In genomic region chr16:19882641-19883040, GRCh38 we compare ENCODE assay signal across 9 cellular contexts. TPM values are rescaled to one million over a fixed set of nuclear protein-coding genes. Genes with fewer than 3 reads are reported as not detected.
DNase-seq lines count a peak whose midpoint lies in the region; ATAC-seq and TF ChIP-seq lines count a peak whose summit lies in the region.
"Had no signal": no experiment of that assay in that cellular context is flagged by ENCODE, and none has a peak within 500 bp of the region (broad histone marks: within the 10 kb centered on the region; RNA-seq: fewer than 3 reads in every experiment).

No MANE protein-coding gene starts in this region.

- POLR2A ChIA-PET in activated B cell treated with CpG ODN at 0.5 μM for 24 hours (lab: Charles Lee), result no interaction called here

- in situ Hi-C loops in gastrocnemius medialis (cut with MboI; ENCODE audit: low sequenced_read_pairs in 4 of 4), result loop anchor here in 2 of 4 donors (10.0 to 25.0 kb wide), 3 partner anchors 78 to 195 kb away; no protein-coding TSS in a partner anchor

- H3K4me1 Mint-ChIP-seq in GM23338 (peaks cover 38% of the 10 kb centered on the region), activated B cell treated with CpG ODN at 0.5 μM for 24 hours (peaks cover 27% of the 10 kb centered on the region), immature natural killer cell (peaks cover 16% of the 10 kb centered on the region in 2 donors)

- no peaks in the 10 kb centered on the region; the same call in none of the 2 replicates for H4K20me1 ChIP-seq in GM23338 (replicated peaks; ENCODE audit: insufficient read depth)

- H3K9me3 ChIP-seq in gastrocnemius medialis, result no peaks in the 10 kb centered on the region

- TF ChIP-seq CTCF in GM23338 (conservative IDR thresholded peaks at IDR 0.05; ENCODE audit: low read depth in 2 of 2) (no peak), activated B cell treated with CpG ODN at 0.5 μM for 24 hours (IDR thresholded peaks at IDR 0.05) (no peak), gastrocnemius medialis (IDR thresholded peaks at IDR 0.05 in 4 of 5, conservative IDR thresholded peaks at IDR 0.05 in 1 of 5) (no peak)

- H3K4me1 ChIP-seq in GM23338 (ENCODE audit: insufficient read depth) (peaks cover 34% of the 10 kb centered on the region), gastrocnemius medialis (peaks cover 40 to 57% of the 10 kb centered on the region in 2 donors)

- H3K9me2 ChIP-seq in GM23338 (ENCODE audit: insufficient read depth), result no peaks in the 10 kb centered on the region

- peak overlapping the region; percentile 85 for H3K4me2 ChIP-seq in GM23338

- peak overlapping the region; percentile 87 for H3K4me3 Mint-ChIP-seq in GM23338
- H3K4me3 Mint-ChIP-seq in activated B cell treated with CpG ODN at 0.5 μM for 24 hours, result peak overlapping the region; percentile 3
- H3K4me3 Mint-ChIP-seq in immature natural killer cell, result peak overlapping the region in 3 of 5 donors; percentile 7 to 39 (median 30)

- H3F3A ChIP-seq in GM23338 (replicated peaks; ENCODE audit: low read depth), result peaks cover 14% of the 10 kb centered on the region

- ATAC-seq in GM23338 (peak; percentile 21), activated B cell treated with CpG ODN at 0.5 μM for 24 hours (ENCODE audit: low read depth) (no peak), gastrocnemius medialis (no peak), GM19395 (IDR thresholded peaks at IDR 0.05; ENCODE audit: unreplicated experiment) (no peak), GM19452 (IDR thresholded peaks at IDR 0.05; ENCODE audit: unreplicated experiment) (no peak), HG03457 (IDR thresholded peaks at IDR 0.05; ENCODE audit: unreplicated experiment) (no peak)

- TF ChIP-seq POLR2A in gastrocnemius medialis (IDR thresholded peaks at IDR 0.05), result no peak

- peak overlapping the region; percentile 46 for H3K27ac ChIP-seq in GM23338 (ENCODE audit: low read depth)
- peak overlapping the region; percentile 86 to 99 (median 98) for H3K27ac ChIP-seq in gastrocnemius medialis

- H3K36me3 Mint-ChIP-seq in GM23338 (ENCODE audit: low read depth), result peaks cover 42% of the 10 kb centered on the region
- no peaks in the 10 kb centered on the region for H3K36me3 Mint-ChIP-seq in activated B cell treated with CpG ODN at 0.5 μM for 24 hours (ENCODE audit: low read depth)
- no peaks in the 10 kb centered on the region for H3K36me3 Mint-ChIP-seq in immature natural killer cell

- H3K4me3 ChIP-seq in GM23338 (peak overlapping the region; percentile 83), gastrocnemius medialis (peak overlapping the region; percentile 80 to 96 (median 87))

- H3K36me3 ChIP-seq in GM23338 (ENCODE audit: insufficient read depth) (no peaks in the 10 kb centered on the region), gastrocnemius medialis (no peaks in the 10 kb centered on the region)

- peaks cover 55% of the 10 kb centered on the region for H3K79me2 ChIP-seq in GM23338 (replicated peaks; ENCODE audit: insufficient read depth)

- H3K27me3 Mint-ChIP-seq in GM23338 (ENCODE audit: insufficient read depth, low read depth, poor library complexity) (peaks cover 20% of the 10 kb centered on the region), activated B cell treated with CpG ODN at 0.5 μM for 24 hours (peaks cover 38% of the 10 kb centered on the region), immature natural killer cell (ENCODE audit: low read depth in 3 of 3) (peaks cover 12 to 22% (median 12%) of the 10 kb centered on the region in 3 donors)

- H3K27me3 ChIP-seq in GM23338 (ENCODE audit: insufficient read depth), result peaks cover 12% of the 10 kb centered on the region
- no peaks in the 10 kb centered on the region for H3K27me3 ChIP-seq in gastrocnemius medialis

- H3K9me3 Mint-ChIP-seq in GM23338 (peaks cover 5% of the 10 kb centered on the region; the same call in 1 of the 3 replicates), activated B cell treated with CpG ODN at 0.5 μM for 24 hours (no peaks in the 10 kb centered on the region), immature natural killer cell (peaks cover 0 to 2% (median 0%) of the 10 kb centered on the region in 6 donors)

- DNase-seq in GM23338 (ENCODE audit: low spot score), result peak; percentile 64
- no peak for DNase-seq in activated B cell treated with CpG ODN at 0.5 μM for 24 hours
- DNase-seq in immature natural killer cell, result no peak
- DNase-seq in gastrocnemius medialis, result no peak
- no peak for DNase-seq in middle frontal gyrus (ENCODE audit: extremely low spot score, low spot score)
- DNase-seq: activated CD4-positive, alpha-beta T cell treated with anti-CD3 and anti-CD28 coated beads, Interleukin-2, amount 50 U/mL, for 1 hour had no signal

- CTCF ChIA-PET in activated B cell treated with CpG ODN at 0.5 μM for 24 hours (lab: Charles Lee), result no interaction called here

- no peak overlapping the region for H2AFZ ChIP-seq in GM23338

- intact Hi-C loops in activated B cell treated with CpG ODN at 0.5 μM for 24 hours (cut with micrococcal nuclease) (no loop called here), gastrocnemius medialis (cut with DNase I; ENCODE audit: low total_unique reads) (loop anchor here (5.0 to 10.0 kb wide), 2 partner anchors 50 to 1078 kb away; partner anchors contain the start of gene ARL6IP1)

- H3K27ac Mint-ChIP-seq in GM23338 (peak overlapping the region; percentile 92), activated B cell treated with CpG ODN at 0.5 μM for 24 hours (no peak overlapping the region), immature natural killer cell (no peak overlapping the region)

TF ChIP-seq in GM23338, 12 proteins besides CTCF, POLR2A, EP300 and RAD21 (continues in another document):
- no peak for TF ChIP-seq REST (IDR thresholded peaks at IDR 0.05; ENCODE audit: unreplicated experiment)
- TF ChIP-seq ZNF114 (CRISPR knock-in tag; IDR thresholded peaks at IDR 0.05), result no peak
- no peak for TF ChIP-seq EZH2 (IDR thresholded peaks at IDR 0.05; ENCODE audit: low read depth, unreplicated experiment)
- no peak for TF ChIP-seq CREB1 (CRISPR knock-in tag; IDR thresholded peaks at IDR 0.05; ENCODE audit: low read depth)
- TF ChIP-seq POLR2AphosphoS5 (IDR thresholded peaks at IDR 0.05; ENCODE audit: low read depth), result no peak

RNA-seq across cellular contexts. Expression of gene GPRC5B, which starts 2.0 kb away (rescaled TPM):
- 57.4 and 82.5 TPM in 2 replicates for total RNA-seq in GM23338 (2014; rRNA removed; shearing (Covaris generic))
- 70.9 and 85.6 TPM in 2 replicates for polyA plus RNA-seq in GM23338 (2016; fragmentation: Nextera tagmentation; extraction: Ambion mirVana)
- 0.07 TPM in 1 of 2 replicates, not detected in the other for total RNA-seq in activated B cell treated with CpG ODN at 0.5 μM for 24 hours
- not detected for polyA plus RNA-seq in immature natural killer cell
- total RNA-seq in gastrocnemius medialis, result 10 to 100 TPM; 41.9 to 89.2 (median 71.3) TPM

Comparison
In these comparisons a context has a peak if more than half of its experiments do, and no peak if none do; other contexts are left out.
1. H3K4me3 Mint-ChIP-seq: peak in every context shown above with its lines; median percentile 87 in GM23338; 30 in immature natural killer cell; 3 in activated B cell treated with CpG ODN at 0.5 μM for 24 hours.
2. RNA of gene GPRC5B, which starts 2.0 kb away (total RNA-seq): 41.9 to 89.2 TPM in gastrocnemius medialis and 57.4 to 82.5 TPM in GM23338; 0.07 TPM in activated B cell treated with CpG ODN at 0.5 μM for 24 hours; every median in the first group is over 10 times any median in the second.